ENCODE assay signal across 6 cellular contexts in genomic region chr2:47126783-47127182, GRCh38.
"Had no signal": no experiment of that assay in that cellular context is flagged by ENCODE, and none has a peak within 500 bp of the region (broad histone marks: within the 10 kb centered on the region; RNA-seq: fewer than 3 reads in every experiment).

No MANE protein-coding gene starts in this region.

- H3K27ac ChIP-seq: HL-60 had no signal

- H3K4me3 ChIP-seq: K562 had no signal

- DNase-seq: IMR-90, KBM-7, KG1 had no signal

- ATAC-seq: HepG2, K562 had no signal
